In the genomic region with DNA sequence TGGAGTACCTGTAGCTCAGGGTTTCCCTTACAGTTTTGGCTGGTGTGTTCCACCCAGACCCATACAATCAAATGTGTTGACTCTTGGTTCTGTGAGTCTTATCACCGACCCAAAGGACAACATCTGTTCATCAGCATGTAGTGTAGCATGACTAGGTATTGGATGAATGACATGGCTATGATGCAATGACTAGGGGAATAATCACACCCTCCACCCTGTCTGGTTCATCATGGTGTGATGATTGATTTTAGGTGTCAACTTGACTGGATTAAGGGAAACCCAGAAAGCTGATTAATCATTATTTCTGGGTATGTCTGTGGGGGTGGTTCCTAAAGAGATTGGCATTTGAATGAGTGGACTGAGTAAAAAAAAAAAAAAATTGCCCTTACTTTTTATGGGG, we compare ENCODE assay signal across 13 cellular contexts.
"Had no signal": no experiment of that assay in that cellular context is flagged by ENCODE, and none has a peak within 500 bp of the region (broad histone marks: within the 10 kb centered on the region; RNA-seq: fewer than 3 reads in every experiment).

No MANE protein-coding gene starts in this region.

- H3K27ac Mint-ChIP-seq: progenitor cell of endocrine pancreas had no signal

- H3K9me3 Mint-ChIP-seq: central memory CD8-positive, alpha-beta T cell had no signal

- ATAC-seq: right cardiac atrium had no signal

- H3K4me3 Mint-ChIP-seq: central memory CD8-positive, alpha-beta T cell; naive B cell had no signal

- H3K4me1 Mint-ChIP-seq: central memory CD8-positive, alpha-beta T cell had no signal

- DNase-seq: activated CD4-positive, alpha-beta T cell treated with anti-CD3 and anti-CD28 coated beads for 4 hours; activated gamma-delta T cell; cortex of kidney; effector CD8-positive, alpha-beta T cell; hippocampal formation; naive B cell; nucleus accumbens; right cardiac atrium; SJCRH30; stimulated activated naive CD4-positive, alpha-beta T cell; SW 1271 had no signal
